21 cellular contexts compared by ENCODE assay signal in the genomic region with DNA sequence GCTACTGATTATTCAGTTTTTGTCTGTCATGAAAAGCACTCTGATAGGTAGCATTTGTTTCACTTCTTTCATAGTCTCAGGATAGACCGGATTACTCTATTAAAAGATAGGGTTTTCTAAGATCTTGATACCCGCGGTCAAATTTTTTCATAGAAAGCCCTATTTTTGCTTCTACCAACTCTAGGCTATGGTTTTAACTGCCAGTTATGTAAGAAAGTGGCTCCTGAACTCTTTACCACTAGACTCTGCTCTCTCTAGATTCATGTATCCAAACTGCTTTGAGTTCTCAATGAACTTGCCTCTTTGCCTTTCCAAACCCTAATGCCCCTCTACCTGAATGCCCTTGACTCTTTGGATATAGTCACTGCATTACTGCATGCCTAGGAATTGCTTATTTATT.
"Had no signal": no experiment of that assay in that cellular context is flagged by ENCODE, and none has a peak within 500 bp of the region (broad histone marks: within the 10 kb centered on the region; RNA-seq: fewer than 3 reads in every experiment).

No MANE protein-coding gene starts in this region.

- H3K4me1 ChIP-seq: foreskin keratinocyte, pancreas, thyroid gland had no signal

- H3K27ac ChIP-seq: foreskin keratinocyte, hepatocyte, pancreas, suprapubic skin, thyroid gland had no signal

- H3K4me2 ChIP-seq: hepatocyte had no signal

- H3K27me3 ChIP-seq: foreskin keratinocyte, hepatocyte, pancreas, suprapubic skin, thyroid gland had no signal

- DNase-seq: cortex of kidney; erythroblast; foreskin keratinocyte; head of caudate nucleus; kidney; left colon; mammary epithelial cell; mucosa of descending colon; natural killer cell; occipital lobe; pancreas; right cardiac atrium; small intestine; stimulated activated CD4-positive, alpha-beta T cell treated with anti-CD3 and anti-CD28 coated beads, Interleukin-2, amount 100 ng/mL, for 48 hours; stimulated activated naive CD8-positive, alpha-beta T cell treated with anti-CD3 and anti-CD28 coated beads, Interleukin-15, Interleukin-2, amounts not matched to agents 100 U/mL and 50 U/mL, for 24 hours; thyroid gland had no signal

- H3K9me3 Mint-ChIP-seq: natural killer cell, type B pancreatic cell had no signal

- FAIRE-seq: kidney, pancreas, small intestine, urothelium cell line had no signal

- H3K27ac Mint-ChIP-seq: natural killer cell, progenitor cell of endocrine pancreas, type B pancreatic cell had no signal

- ATAC-seq: foreskin keratinocyte; left colon; natural killer cell; pancreas; right cardiac atrium; stimulated activated naive CD8-positive, alpha-beta T cell treated with anti-CD3 and anti-CD28 coated beads, Interleukin-15, Interleukin-2, amounts not matched to agents 100 U/mL and 50 U/mL, for 24 hours had no signal

- H3K36me3 Mint-ChIP-seq: natural killer cell had no signal

- H2AFZ ChIP-seq: hepatocyte had no signal

- H3K27me3 Mint-ChIP-seq: progenitor cell of endocrine pancreas, type B pancreatic cell had no signal

- H3K4me3 Mint-ChIP-seq: natural killer cell, type B pancreatic cell had no signal

- H3K9me3 ChIP-seq: mucosa of descending colon, pancreas, suprapubic skin, thyroid gland had no signal
